17 cellular contexts compared by ENCODE assay signal in the genomic region with DNA sequence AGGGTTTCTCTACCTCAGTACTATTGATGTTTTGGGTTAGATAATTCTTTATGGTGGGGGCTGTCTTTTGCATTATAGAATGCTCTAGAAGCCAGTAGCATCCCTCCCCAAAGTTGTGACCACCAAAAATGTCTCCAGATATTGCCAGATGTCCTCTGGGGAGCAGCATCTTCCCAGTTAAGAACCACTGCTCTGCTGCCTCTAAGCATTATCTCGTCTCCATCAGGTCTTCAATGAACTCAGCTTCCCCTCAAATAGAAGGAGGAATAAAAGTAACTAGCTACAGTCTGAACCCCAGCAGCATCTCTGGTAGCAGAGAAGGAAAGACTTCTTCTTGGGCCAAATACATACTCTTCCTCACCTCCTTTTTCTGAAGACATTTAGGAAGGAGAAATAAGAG.
"Had no signal": no experiment of that assay in that cellular context is flagged by ENCODE, and none has a peak within 500 bp of the region (broad histone marks: within the 10 kb centered on the region; RNA-seq: fewer than 3 reads in every experiment).

No MANE protein-coding gene starts in this region.

- DNase-seq: activated CD4-positive, alpha-beta T cell treated with anti-CD3 and anti-CD28 coated beads, Interleukin-2, amount 50 U/mL, for 1 hour; activated CD8-positive, alpha-beta memory T cell treated with anti-CD3 and anti-CD28 coated beads for 24 hours; activated naive CD8-positive, alpha-beta T cell treated with anti-CD3 and anti-CD28 coated beads, Interleukin-2, amount 10 ng/mL, durations not matched to agents 7 days and 5 days; foreskin melanocyte; head of caudate nucleus; immature natural killer cell; lower lobe of right lung; sigmoid colon; spleen; T-helper 17 cell had no signal

- H3K4me1 Mint-ChIP-seq: activated naive CD8-positive, alpha-beta T cell treated with anti-CD3 and anti-CD28 coated beads, Interleukin-2, amount 10 ng/mL, durations not matched to agents 7 days and 5 days; central memory CD8-positive, alpha-beta T cell; immature natural killer cell; T-helper 17 cell had no signal

- H3K27me3 ChIP-seq: sigmoid colon, spleen had no signal

- H3K27ac Mint-ChIP-seq: activated naive CD8-positive, alpha-beta T cell treated with anti-CD3 and anti-CD28 coated beads, Interleukin-2, amount 10 ng/mL, durations not matched to agents 7 days and 5 days; activated T-helper 1 cell treated with anti-CD3 and anti-CD28 coated beads, Interleukin-12 subunit alpha, Interleukin-12 subunit beta, Interleukin-2, Interleukin-4 antibody, amounts not matched to agents 30 ng/mL and 10 ng/mL and 1 ng/mL, durations not matched to agents 14 hours and 24 hours and 36 hours; immature natural killer cell; mesothelial cell of epicardium; T-helper 17 cell had no signal

- H3K27ac ChIP-seq: coronary artery, lower lobe of right lung, sigmoid colon, spleen had no signal

- H3K4me3 ChIP-seq: coronary artery, lower lobe of right lung, sigmoid colon, spleen had no signal

- ATAC-seq: activated CD4-positive, CD25-positive, alpha-beta regulatory T cell treated with anti-CD3 and anti-CD28 coated beads, Interleukin-2, amount 50 U/mL, for 24 hours; lower lobe of right lung; T-helper 17 cell had no signal

- H3K36me3 Mint-ChIP-seq: activated naive CD8-positive, alpha-beta T cell treated with anti-CD3 and anti-CD28 coated beads, Interleukin-2, amount 10 ng/mL, durations not matched to agents 7 days and 5 days; brain; immature natural killer cell had no signal

- H3K4me3 Mint-ChIP-seq: activated naive CD8-positive, alpha-beta T cell treated with anti-CD3 and anti-CD28 coated beads, Interleukin-2, amount 10 ng/mL, durations not matched to agents 7 days and 5 days; activated T-helper 1 cell treated with anti-CD3 and anti-CD28 coated beads, Interleukin-12 subunit alpha, Interleukin-12 subunit beta, Interleukin-2, Interleukin-4 antibody, amounts not matched to agents 30 ng/mL and 10 ng/mL and 1 ng/mL, durations not matched to agents 14 hours and 24 hours and 36 hours; brain; central memory CD8-positive, alpha-beta T cell; immature natural killer cell; mesothelial cell of epicardium; neural crest cell; T-helper 17 cell had no signal

- H3K36me3 ChIP-seq: lower lobe of right lung, sigmoid colon, spleen had no signal

- H3K9me3 Mint-ChIP-seq: activated naive CD8-positive, alpha-beta T cell treated with anti-CD3 and anti-CD28 coated beads, Interleukin-2, amount 10 ng/mL, durations not matched to agents 7 days and 5 days; activated T-helper 1 cell treated with anti-CD3 and anti-CD28 coated beads, Interleukin-12 subunit alpha, Interleukin-12 subunit beta, Interleukin-2, Interleukin-4 antibody, amounts not matched to agents 30 ng/mL and 10 ng/mL and 1 ng/mL, durations not matched to agents 14 hours and 24 hours and 36 hours; central memory CD8-positive, alpha-beta T cell; mesothelial cell of epicardium; neural crest cell had no signal

- H3K9me3 ChIP-seq: lower lobe of right lung, sigmoid colon, spleen had no signal

- H3K4me1 ChIP-seq: lower lobe of right lung had no signal
